8 cellular contexts compared by ENCODE assay signal in genomic region chr9:36190388-36191289, GRCh38. TPM values are rescaled to one million over a fixed set of nuclear protein-coding genes. Genes with fewer than 3 reads are reported as not detected.
DNase-seq lines count a peak whose midpoint lies in the region; ATAC-seq, FAIRE-seq and TF ChIP-seq lines count a peak whose summit lies in the region.

CLTA (plus strand) TSS chr9:36190921; CDS start chr9:36191057, 136 bp downstream.

- FAIRE-seq in endothelial cell of umbilical vein (lab: Jason Lieb, UNC) = peak; percentile 98

- dilution Hi-C loops in IMR-90 (cut with HindIII; ENCODE audit: low sequenced_read_pairs, unreplicated experiment) (no loop called here), endothelial cell of umbilical vein (cut with MboI; ENCODE audit: extremely low pct_ligation_motif_present, low sequenced_read_pairs) (no loop called here)

- H3K79me2 ChIP-seq in OCI-LY7 (ENCODE audit: insufficient read depth, low read depth, low read length) = peaks cover 48% of the 10 kb centered on the region
- peaks cover 48% of the 10 kb centered on the region for H3K79me2 ChIP-seq in endothelial cell of umbilical vein (ENCODE audit: control insufficient read depth, insufficient read depth, low read length)

- TF ChIP-seq RAD21 in IMR-90 (IDR thresholded peaks at IDR 0.05; ENCODE audit: low read length) = peak; percentile 25; the same call in 1 of the 2 replicates

- CTCF ChIA-PET in IMR-90 (lab: Yijun Ruan, JAX) (interaction anchor here (0.6 to 2.1 kb wide), 9 partner anchors 10 to 279 kb away, joined by 3 to 6 read pairs (median 3); no protein-coding TSS in a partner anchor), OCI-LY7 (lab: Charles Lee; ENCODE audit: unreplicated experiment) (interaction anchor here (0.6 to 1.9 kb wide), 6 partner anchors 24 to 575 kb away, joined by 3 to 4 read pairs (median 4); no protein-coding TSS in a partner anchor), endothelial cell of umbilical vein (lab: Charles Lee) (interaction anchor here (0.6 to 4.3 kb wide), 19 partner anchors 11 to 400 kb away, joined by 3 to 29 read pairs (median 7); partner anchors contain the start of gene GLIPR2)

- BruUV-seq in IMR-90 (replicated peaks; lab: Mats Ljungman, UMichigan) (no TSS peak), OCI-LY7 (replicated peaks; lab: Mats Ljungman, UMichigan) (no TSS peak), endothelial cell of umbilical vein (replicated peaks; lab: Mats Ljungman, UMichigan) (no TSS peak)

- peak; percentile 98 for DNase-seq in DMS153 (lab: John Stamatoyannopoulos, UW)
- DNase-seq in IMR-90 = peak; percentile 99
- DNase-seq in OCI-LY7 (ENCODE audit: low spot score) = peak; percentile 99
- peak; percentile 85 for DNase-seq in activated T-cell treated with anti-CD3 and anti-CD28 coated beads for 1 hour (ENCODE audit: low read depth)
- peak; percentile 98 for DNase-seq in endothelial cell of umbilical vein (ENCODE audit: low read depth, low spot score)
- DNase-seq in midbrain (lab: John Stamatoyannopoulos, UW) = peak; percentile 99
- peak; percentile 79 to 87 for DNase-seq in stimulated activated CD8-positive, alpha-beta memory T cell treated with anti-CD3 and anti-CD28 coated beads, Interleukin-2, amount 100 ng/mL, for 1 hour (ENCODE audit: low read depth in 2 of 2)

- H3K4ac ChIP-seq in IMR-90 (ENCODE audit: low read depth, low read length) = peak within 1 kb of the TSS; percentile 99

- WGBS in IMR-90 (ENCODE audit: extremely low coverage in 2 of 2, insufficient read length in 1 of 2), 2 experiments = 1% methylated on average over 20 of the region's 68 CpGs; no CpG with 5 or more reads in 1 of the 2 experiments

- H3K36me3 ChIP-seq in IMR-90 (ENCODE audit: control insufficient read depth, insufficient read depth, low read length) = peaks cover 2% of the 10 kb centered on the region; the same call in 1 of the 2 replicates
- H3K36me3 ChIP-seq in OCI-LY7 (ENCODE audit: insufficient read depth, low read length) = peaks cover 34% of the 10 kb centered on the region
- no peaks in the 10 kb centered on the region for H3K36me3 ChIP-seq in endothelial cell of umbilical vein (ENCODE audit: control insufficient read depth in 2 of 2, extremely low read depth in 1 of 2, insufficient read depth in 2 of 2, low read length in 2 of 2)

- peak within 1 kb of the TSS; percentile 74 for H3K4me3 ChIP-seq in IMR-90 (ENCODE audit: insufficient read depth, low read depth, low read length)
- peak within 1 kb of the TSS; percentile 92 for H3K4me3 ChIP-seq in OCI-LY7 (ENCODE audit: low read depth, low read length, poor library complexity, severe bottlenecking)
- peak within 1 kb of the TSS; percentile 80 to 93 (median 90) for H3K4me3 ChIP-seq in endothelial cell of umbilical vein (replicated peaks in 1 of 3; ENCODE audit: insufficient read depth in 1 of 3, low read depth in 1 of 3, low read length in 3 of 3)

- H4K20me1 ChIP-seq in IMR-90 (ENCODE audit: insufficient read depth, low read length) (peaks cover 43% of the 10 kb centered on the region), OCI-LY7 (ENCODE audit: insufficient read depth, low read length) (peaks cover 32% of the 10 kb centered on the region), endothelial cell of umbilical vein (replicated peaks; ENCODE audit: control insufficient read depth, extremely low read depth, insufficient read depth, low read length) (no peaks in the 10 kb centered on the region)

- no peaks in the 10 kb centered on the region for H3K27me3 ChIP-seq in IMR-90 (ENCODE audit: control insufficient read depth, insufficient read depth, low read length)
- H3K27me3 ChIP-seq in endothelial cell of umbilical vein (ENCODE audit: control insufficient read depth in 2 of 2, insufficient read depth in 2 of 2, low read length in 2 of 2) = no peaks in the 10 kb centered on the region

- H3K4me1 ChIP-seq in IMR-90 (ENCODE audit: control insufficient read depth, insufficient read depth, low read length) (peaks cover 15% of the 10 kb centered on the region), OCI-LY7 (ENCODE audit: insufficient read depth, low read length, poor library complexity, severe bottlenecking) (peaks cover 40% of the 10 kb centered on the region), endothelial cell of umbilical vein (ENCODE audit: control insufficient read depth, extremely low read depth, insufficient read depth, low read length) (peaks cover 31% of the 10 kb centered on the region)

- H3K4me2 ChIP-seq in IMR-90 (ENCODE audit: low read depth, low read length) = peak within 1 kb of the TSS; percentile 99
- peak within 1 kb of the TSS; percentile 97 for H3K4me2 ChIP-seq in OCI-LY7 (ENCODE audit: low read length)
- H3K4me2 ChIP-seq in endothelial cell of umbilical vein (ENCODE audit: insufficient read depth, low read length) = peak within 1 kb of the TSS; percentile 89

- H3K9me2 ChIP-seq in OCI-LY7 (ENCODE audit: insufficient read depth, low read length) = no peaks in the 10 kb centered on the region

- peak within 1 kb of the TSS; percentile 67; the same call in 1 of the 3 replicates for H2BK15ac ChIP-seq in IMR-90 (ENCODE audit: low read depth, low read length)

- H3K9ac ChIP-seq in IMR-90 (ENCODE audit: low read depth, low read length) (peak within 1 kb of the TSS; percentile 95), endothelial cell of umbilical vein (replicated peaks; ENCODE audit: extremely low read depth, insufficient read depth, low read length) (peak within 1 kb of the TSS; percentile 96)

- peak within 1 kb of the TSS; percentile 84 for H3K56ac ChIP-seq in IMR-90 (ENCODE audit: extremely low read depth, insufficient read depth, low read length)

- H4K91ac ChIP-seq in IMR-90 (ENCODE audit: insufficient read depth, low read depth, low read length) = peak within 1 kb of the TSS; percentile 88

- peak within 1 kb of the TSS; percentile 93 for H2BK120ac ChIP-seq in IMR-90 (ENCODE audit: low read depth, low read length)

- H2AK5ac ChIP-seq in IMR-90 (ENCODE audit: low read depth, low read length) = peak within 1 kb of the TSS; percentile 85

- H4K5ac ChIP-seq in IMR-90 (ENCODE audit: low read depth, low read length) = peak within 1 kb of the TSS; percentile 96

- peak within 1 kb of the TSS; percentile 85; the same call in 1 of the 2 replicates for H2BK20ac ChIP-seq in IMR-90 (ENCODE audit: low read depth, low read length)

- H3K27ac ChIP-seq in IMR-90 (ENCODE audit: insufficient read depth, low read length) (peak within 1 kb of the TSS; percentile 93), OCI-LY7 (ENCODE audit: low read depth, low read length, poor library complexity, severe bottlenecking) (peak within 1 kb of the TSS; percentile 73), endothelial cell of umbilical vein (ENCODE audit: insufficient read depth, low read depth, low read length) (peak within 1 kb of the TSS; percentile 78)

- H3K9me3 ChIP-seq in IMR-90 (ENCODE audit: control insufficient read depth, insufficient read depth, low read length) (no peaks in the 10 kb centered on the region), OCI-LY7 (ENCODE audit: low read length) (no peaks in the 10 kb centered on the region), endothelial cell of umbilical vein (replicated peaks; ENCODE audit: control insufficient read depth, insufficient read depth, low read length) (no peaks in the 10 kb centered on the region)

- H3K23ac ChIP-seq in IMR-90 (ENCODE audit: low read depth, low read length) = peak within 1 kb of the TSS; percentile 99

- H2AK9ac ChIP-seq in IMR-90 (replicated peaks; ENCODE audit: low read depth, low read length, poor library complexity) = peak within 1 kb of the TSS; percentile 98

- H3K14ac ChIP-seq in IMR-90 (replicated peaks; ENCODE audit: low read depth, low read length) = peak within 1 kb of the TSS; percentile 99

- peak; percentile 99 for TF ChIP-seq POLR2A in IMR-90 (IDR thresholded peaks at IDR 0.05; ENCODE audit: low read depth, low read length)
- TF ChIP-seq POLR2A in endothelial cell of umbilical vein (IDR thresholded peaks at IDR 0.05; ENCODE audit: low read depth, low read length) = peak; percentile 98

- H4K8ac ChIP-seq in IMR-90 (ENCODE audit: low read depth in 2 of 2, low read length in 2 of 2) = peak within 1 kb of the TSS; percentile 65 to 99

- peak within 1 kb of the TSS; percentile 96 for H2BK5ac ChIP-seq in IMR-90 (ENCODE audit: low read depth, low read length, poor library complexity, severe bottlenecking)

- in situ Hi-C loops in IMR-90 (cut with MboI; ENCODE audit: low sequenced_read_pairs) = no loop called here

- POLR2A ChIA-PET in IMR-90 (lab: Charles Lee; ENCODE audit: unreplicated experiment) = interaction anchor here (0.6 to 0.9 kb wide), 2 partner anchors 17 to 81 kb away, joined by 4 to 7 read pairs; no protein-coding TSS in a partner anchor
- POLR2A ChIA-PET in OCI-LY7 (lab: Charles Lee) = interaction anchor here (0.6 to 3.9 kb wide), 20 partner anchors 11 to 550 kb away, joined by 3 to 18 read pairs (median 4); partner anchors contain the start of gene GNE
- POLR2A ChIA-PET in endothelial cell of umbilical vein (lab: Charles Lee) = interaction anchor here (0.6 to 1.7 kb wide), 11 partner anchors 11 to 409 kb away, joined by 3 to 8 read pairs (median 4); no protein-coding TSS in a partner anchor

- peak within 1 kb of the TSS; percentile 95 for H3K18ac ChIP-seq in IMR-90 (ENCODE audit: low read depth, low read length)

- TF ChIP-seq CTCF in IMR-90 (conservative IDR thresholded peaks at IDR 0.05; ENCODE audit: low read depth, low read length) = peak; percentile 60
- TF ChIP-seq CTCF in OCI-LY7 (conservative IDR thresholded peaks at IDR 0.05; ENCODE audit: low read length) = peak; percentile 93
- TF ChIP-seq CTCF in endothelial cell of umbilical vein (IDR thresholded peaks at IDR 0.05; ENCODE audit: extremely low read depth in 1 of 2, insufficient read depth in 1 of 2, low read depth in 1 of 2, low read length in 2 of 2) = peak; percentile 40 to 50

- peaks cover 3 to 48% of the 10 kb centered on the region in 2 experiments; a peak in 2 of 4 replicates for H3K79me1 ChIP-seq in IMR-90 (ENCODE audit: low read depth in 1 of 2, low read length in 2 of 2)

- peaks cover 21% of the 10 kb centered on the region for H3K9me1 ChIP-seq in IMR-90 (ENCODE audit: insufficient read depth, low read length)
- no peaks in the 10 kb centered on the region for H3K9me1 ChIP-seq in endothelial cell of umbilical vein (replicated peaks; ENCODE audit: control insufficient read depth, extremely low read depth, insufficient read depth, low read length)

- ATAC-seq in GM21528 (IDR thresholded peaks at IDR 0.05; ENCODE audit: low FRiP score, unreplicated experiment) (peak; percentile 92), IMR-90 (ENCODE audit: low read depth) (peak; percentile 93)

- H2AFZ ChIP-seq in IMR-90 (replicated peaks; ENCODE audit: low read length, poor library complexity) (peak within 1 kb of the TSS; percentile 93), OCI-LY7 (ENCODE audit: low read length) (peak within 1 kb of the TSS; percentile 65), endothelial cell of umbilical vein (ENCODE audit: low read depth, low read length) (peak within 1 kb of the TSS; percentile 87)

- intact Hi-C loops in IMR-90 (cut with micrococcal nuclease) (loop anchor here (2.0 to 5.0 kb wide), 3 partner anchors 54 to 137 kb away; partner anchors contain the start of gene GLIPR2), OCI-LY7 (cut with micrococcal nuclease; ENCODE audit: unreplicated experiment) (loop anchor here (1.0 to 5.0 kb wide), 4 partner anchors 38 to 138 kb away; partner anchors contain the start of gene GNE), endothelial cell of umbilical vein (cut with micrococcal nuclease) (loop anchor here (5.0 kb wide), 1 partner anchor 137 kb away; no protein-coding TSS in a partner anchor)

RNA-seq across cellular contexts. Expression of gene CLTA, which starts in this region (rescaled TPM):
- total RNA-seq in IMR-90 (2012; rRNA removed) (133 and 208 TPM in 2 replicates), OCI-LY7 (2022) (161 and 171 TPM in 2 replicates), endothelial cell of umbilical vein (281 and 317 TPM in 2 replicates)
- polyA plus RNA-seq in IMR-90 (2012; rRNA removed) (246 and 280 TPM in 2 replicates), endothelial cell of umbilical vein (212 and 229 TPM in 2 replicates)
- 218 and 493 TPM in 2 replicates for polyA plus RNA-seq in IMR-90 (2012; cell fraction: cytosol; rRNA removed)
- 63.6 and 110 TPM in 2 replicates for polyA plus RNA-seq in IMR-90 (2012; cell fraction: nucleus; rRNA removed; ENCODE audit: low replicate concordance)
- total RNA-seq in OCI-LY7 (2014; rRNA removed; shearing (Covaris generic)) = 150 and 176 TPM in 2 replicates
- polyA plus RNA-seq in endothelial cell of umbilical vein (2011; cell fraction: cytosol; rRNA removed) = 351 and 388 TPM in 2 replicates
- polyA plus RNA-seq in endothelial cell of umbilical vein (2011; cell fraction: nucleus; rRNA removed) = 135 and 162 TPM in 2 replicates
- 355 and 368 TPM in 2 replicates for polyA plus RNA-seq in endothelial cell of umbilical vein (2012)
- polyA minus RNA-seq in endothelial cell of umbilical vein = 98.2 and 102 TPM in 2 replicates
- polyA minus RNA-seq in endothelial cell of umbilical vein (2011; cell fraction: cytosol; rRNA and poly(A)+ RNA removed) = 94.4 TPM
- polyA minus RNA-seq in endothelial cell of umbilical vein (2011; cell fraction: nucleus; rRNA and poly(A)+ RNA removed) = 23.4 and 37.0 TPM in 2 replicates

Comparison
In these comparisons a context has a peak if more than half of its experiments do, and no peak if none do; other contexts are left out.
1. Peak in every context shown above with its lines: DNase-seq, ATAC-seq, H3K4me3 ChIP-seq and H3K27ac ChIP-seq.